In genomic region chr16:84985079-84986065, GRCh38 we compare ENCODE assay signal across 10 cellular contexts. TPM values are rescaled to one million over a fixed set of nuclear protein-coding genes. Genes with fewer than 3 reads are reported as not detected.
DNase-seq lines count a peak whose midpoint lies in the region; ATAC-seq and TF ChIP-seq lines count a peak whose summit lies in the region.
"Had no signal": no experiment of that assay in that cellular context is flagged by ENCODE, and none has a peak within 500 bp of the region (broad histone marks: within the 10 kb centered on the region; RNA-seq: fewer than 3 reads in every experiment).

No MANE protein-coding gene starts in this region.

- 35 to 51% methylated on average over 8 to 13 of the region's 15 CpGs for WGBS in esophagus squamous epithelium, 2 donors
- WGBS in sigmoid colon, 2 donors: 83 to 88% methylated on average over 15 of the region's 15 CpGs

- intact Hi-C loops in esophagus squamous epithelium (cut with DNase I) (no loop called here), sigmoid colon (cut with DNase I) (no loop called here)

- H3K4me3 ChIP-seq in esophagus squamous epithelium (no peak overlapping the region), sigmoid colon (no peak overlapping the region)
- H3K4me3 ChIP-seq: cardiac muscle cell had no signal

- H3K36me3 ChIP-seq in esophagus squamous epithelium (peaks cover 27 to 96% (median 28%) of the 10 kb centered on the region in 3 donors), sigmoid colon (peaks cover 24 to 69% (median 40%) of the 10 kb centered on the region in 4 donors)

- TF ChIP-seq POLR2A in esophagus squamous epithelium (IDR thresholded peaks at IDR 0.05): no peak
- TF ChIP-seq POLR2A in sigmoid colon (IDR thresholded peaks at IDR 0.05): no peak

- TF ChIP-seq EP300 in sigmoid colon (IDR thresholded peaks at IDR 0.05): peak in 3 of 4 donors; percentile 31 to 69 (median 63)

- H3K4me1 ChIP-seq in esophagus squamous epithelium (peaks cover 8 to 46% (median 25%) of the 10 kb centered on the region in 3 donors), sigmoid colon (peaks cover 0 to 63% (median 50%) of the 10 kb centered on the region in 4 donors)

- H3K27me3 ChIP-seq in esophagus squamous epithelium: no peaks in the 10 kb centered on the region
- H3K27me3 ChIP-seq in sigmoid colon: no peaks in the 10 kb centered on the region
- H3K27me3 ChIP-seq: cardiac muscle cell had no signal

- DNase-seq in Daoy (ENCODE audit: low read depth) (peak; percentile 32), RPMI7951 (ENCODE audit: low read depth) (peak; percentile 85), esophagus squamous epithelium (lab: John Stamatoyannopoulos, UW) (no peak), sigmoid colon (no peak), middle frontal gyrus (ENCODE audit: extremely low spot score, low spot score) (no peak), NCI-H1694 treated with DMSO at 0.1 percent for 48 hours (lab: John Stamatoyannopoulos, UW) (no peak)
- DNase-seq: NCI-H774 had no signal

- H3K9me3 ChIP-seq in esophagus squamous epithelium: no peaks in the 10 kb centered on the region
- H3K9me3 ChIP-seq in sigmoid colon: no peaks in the 10 kb centered on the region

- ATAC-seq in GM19023 (IDR thresholded peaks at IDR 0.05; ENCODE audit: unreplicated experiment) (no peak), HG02610 (IDR thresholded peaks at IDR 0.05; ENCODE audit: unreplicated experiment) (no peak)

- TF ChIP-seq CTCF in esophagus squamous epithelium (IDR thresholded peaks at IDR 0.05) (no peak), sigmoid colon (IDR thresholded peaks at IDR 0.05) (no peak)

- H3K27ac ChIP-seq in esophagus squamous epithelium (peak overlapping the region; percentile 61 to 82 (median 80)), sigmoid colon (peak overlapping the region; percentile 83 to 91 (median 84))
- H3K27ac ChIP-seq: cardiac muscle cell had no signal

RNA-seq across cellular contexts. Expression of gene ZDHHC7, which starts 26.0 kb away (rescaled TPM):
- total RNA-seq in Daoy (2014; rRNA removed; shearing (Covaris generic)): 27.7 and 34.4 TPM in 2 replicates
- 41.7 and 46.4 TPM in 2 replicates for total RNA-seq in RPMI7951 (2014; rRNA removed; shearing (Covaris generic))
- total RNA-seq in esophagus squamous epithelium (10 to 100 TPM; 31.2 to 41.2 (median 38.6) TPM), sigmoid colon (10 to 100 TPM; 56.2 to 69.5 (median 63.7) TPM)
- 10 to 100 TPM; 20.8 to 40.1 (median 22.2) TPM for polyA plus RNA-seq in sigmoid colon

RNA-seq across cellular contexts. Expression of gene KIAA0513, which starts 42.2 kb away (rescaled TPM):
- 2.1 and 32.9 TPM in 2 replicates for total RNA-seq in Daoy (2014; rRNA removed; shearing (Covaris generic))
- 2.6 and 3.5 TPM in 2 replicates for total RNA-seq in RPMI7951 (2014; rRNA removed; shearing (Covaris generic))
- 10 to 100 TPM in 1 of 4 donors, 1 to 10 TPM in 3; 9.0 to 11.4 (median 9.7) TPM for total RNA-seq in esophagus squamous epithelium
- 10 to 100 TPM; 18.6 to 40.2 (median 26.4) TPM for total RNA-seq in sigmoid colon
- 10 to 100 TPM in 2 of 3 donors, 1 to 10 TPM in 1; 8.4 to 14.8 (median 10.6) TPM for polyA plus RNA-seq in sigmoid colon

Comparison
In these comparisons a context has a peak if more than half of its experiments do, and no peak if none do; other contexts are left out.
1. DNase-seq: peak in Daoy (single experiment) and RPMI7951 (single experiment); none in esophagus squamous epithelium (single experiment), sigmoid colon (single experiment), middle frontal gyrus (single experiment) and NCI-H1694 treated with DMSO at 0.1 percent for 48 hours (single experiment).